ENCODE assay signal across 8 cellular contexts in the genomic region with DNA sequence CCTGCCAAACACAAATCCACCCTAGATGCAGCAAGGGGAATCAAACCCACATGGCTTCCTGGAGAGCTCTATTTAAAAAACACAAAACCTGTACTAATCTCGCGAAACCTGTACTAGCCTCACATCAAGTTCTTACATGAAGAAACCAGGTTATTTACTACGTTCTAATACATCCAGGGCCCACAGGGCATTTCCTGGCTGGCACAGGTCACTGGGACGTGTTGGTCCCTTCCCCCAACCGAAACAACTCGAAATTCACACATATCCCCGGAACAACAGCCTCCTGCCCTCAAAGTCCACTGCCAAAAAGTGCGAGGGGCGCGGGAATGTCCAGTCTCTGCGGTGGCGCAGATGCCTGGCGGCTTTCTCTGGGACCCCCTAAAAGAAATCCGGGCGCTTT. TPM values are rescaled to one million over a fixed set of nuclear protein-coding genes. Genes with fewer than 3 reads are reported as not detected.
DNase-seq lines count a peak whose midpoint lies in the region; ATAC-seq and TF ChIP-seq lines count a peak whose summit lies in the region.

No MANE protein-coding gene starts in this region.

- peak overlapping the region; percentile 70 for H3K4me3 ChIP-seq in AG10803 (ENCODE audit: low read length)
- H3K4me3 ChIP-seq in duodenal mucosa (ENCODE audit: low read depth in 1 of 2, low read length in 2 of 2): peak overlapping the region; percentile 86 to 90

- H3K4me3 Mint-ChIP-seq in naive thymus-derived CD8-positive, alpha-beta T cell: peak overlapping the region; percentile 29 to 86 (median 64)

- no peak for ATAC-seq in naive thymus-derived CD8-positive, alpha-beta T cell
- no peak for ATAC-seq in HG02885 (IDR thresholded peaks at IDR 0.05; ENCODE audit: poor library complexity, unreplicated experiment)
- no peak for ATAC-seq in GM18907 (IDR thresholded peaks at IDR 0.05; ENCODE audit: unreplicated experiment)

- no peak for TF ChIP-seq CTCF in AG10803 (conservative IDR thresholded peaks at IDR 0.05; ENCODE audit: low read length)

- no peaks in the 10 kb centered on the region for H3K36me3 ChIP-seq in duodenal mucosa (ENCODE audit: control insufficient read depth in 1 of 2, insufficient read depth in 2 of 2, low read length in 2 of 2)

- no peaks in the 10 kb centered on the region for H3K9me3 ChIP-seq in duodenal mucosa (ENCODE audit: control insufficient read depth in 1 of 2, low read length in 2 of 2)

- H3K27ac Mint-ChIP-seq in naive thymus-derived CD8-positive, alpha-beta T cell: no peak overlapping the region

- H3K4me1 Mint-ChIP-seq in naive thymus-derived CD8-positive, alpha-beta T cell: peaks cover 12 to 24% (median 21%) of the 10 kb centered on the region in 4 donors

- DNase-seq in AG10803 (ENCODE audit: low read depth) (no peak), NCI-H2029 (lab: John Stamatoyannopoulos, UW) (peak; percentile 62), NCI-H748 (lab: John Stamatoyannopoulos, UW; ENCODE audit: unreplicated experiment) (no peak)
- DNase-seq in naive thymus-derived CD8-positive, alpha-beta T cell: no peak
- no peak for DNase-seq in stimulated activated CD4-positive, alpha-beta T cell treated with anti-CD3 and anti-CD28 coated beads, Interleukin-2, amount 100 ng/mL, for 48 hours

- peak overlapping the region; percentile 78 to 87 for H3K9ac ChIP-seq in duodenal mucosa (ENCODE audit: low read depth in 1 of 2, low read length in 2 of 2)

- POLR2A ChIA-PET in naive thymus-derived CD8-positive, alpha-beta T cell (lab: Charles Lee): interaction anchor here (1.4 kb wide), 1 partner anchor 27 kb away, joined by 5 read pairs; no protein-coding TSS in a partner anchor

- H3K27me3 ChIP-seq in duodenal mucosa (ENCODE audit: control insufficient read depth in 1 of 2, insufficient read depth in 2 of 2, low read length in 2 of 2): no peaks in the 10 kb centered on the region

- H3K9me3 Mint-ChIP-seq in naive thymus-derived CD8-positive, alpha-beta T cell: peaks cover 0 to 9% (median 4%) of the 10 kb centered on the region in 9 donors

- H3K36me3 Mint-ChIP-seq in naive thymus-derived CD8-positive, alpha-beta T cell: peaks cover 2 to 8% (median 5%) of the 10 kb centered on the region in 3 donors

- H3K4me1 ChIP-seq in duodenal mucosa (ENCODE audit: control insufficient read depth in 1 of 2, insufficient read depth in 2 of 2, low read length in 2 of 2): peaks cover 14 to 22% of the 10 kb centered on the region in 2 donors

- peak overlapping the region; percentile 81 for H3K27ac ChIP-seq in duodenal mucosa (ENCODE audit: low read depth, low read length)

- peaks cover 30 to 80% (median 52%) of the 10 kb centered on the region in 5 donors for H3K27me3 Mint-ChIP-seq in naive thymus-derived CD8-positive, alpha-beta T cell

RNA-seq across cellular contexts. Expression of a gene that starts 1.0 kb away (rescaled TPM):
- not detected for total RNA-seq in naive thymus-derived CD8-positive, alpha-beta T cell
- polyA plus RNA-seq in naive thymus-derived CD8-positive, alpha-beta T cell: under 1 TPM in 1 of 3 donors, not detected in 2; 0.07 TPM
